ENCODE assay signal across 13 cellular contexts in the genomic region with DNA sequence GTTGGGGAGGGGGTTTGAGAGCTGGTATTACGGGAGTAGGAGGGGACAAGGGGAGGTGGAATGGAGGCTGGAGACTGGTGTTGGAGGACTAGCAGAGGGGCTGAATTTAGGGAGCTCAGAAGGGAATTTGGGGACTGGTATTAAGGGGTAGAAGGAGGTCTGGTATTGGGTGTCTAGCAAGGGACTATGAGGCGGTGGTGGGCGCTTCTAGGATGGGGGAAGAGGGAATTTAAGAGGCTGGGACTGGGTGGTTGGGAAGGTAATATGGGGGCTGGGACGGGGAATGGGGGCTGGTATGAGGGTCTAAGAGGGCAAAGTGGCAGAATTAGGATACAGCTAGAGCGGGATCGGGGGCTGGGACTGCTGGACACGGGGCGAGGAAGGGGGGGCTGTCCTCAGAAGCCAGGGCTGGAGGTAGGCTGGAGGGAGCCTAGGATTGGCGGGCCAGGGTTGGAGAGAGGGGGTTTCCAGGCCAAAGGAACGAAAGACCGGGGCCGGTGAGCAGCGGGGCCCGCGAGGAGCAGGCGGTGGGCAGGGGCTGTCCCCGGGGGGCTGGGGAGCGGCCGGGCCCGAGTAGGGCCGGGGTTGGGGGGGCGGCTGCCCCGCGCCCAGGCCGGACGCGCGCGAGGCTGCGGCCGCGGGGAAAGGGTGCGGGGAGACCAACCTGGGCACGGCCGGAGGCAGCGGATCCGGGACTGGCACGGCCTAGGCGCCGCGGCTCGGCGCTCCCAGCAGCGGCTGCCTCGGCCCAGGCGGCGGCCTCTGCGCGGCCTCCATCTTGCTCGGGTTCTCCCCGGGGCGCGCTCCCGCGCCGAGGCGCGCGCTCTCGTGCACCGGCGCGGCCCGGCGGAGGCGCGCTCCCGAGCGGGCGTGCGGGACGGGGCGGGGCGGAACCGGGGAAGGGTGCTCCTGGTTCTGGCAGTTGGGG. TPM values are rescaled to one million over a fixed set of nuclear protein-coding genes. Genes with fewer than 3 reads are reported as not detected.
DNase-seq lines count a peak whose midpoint lies in the region; FAIRE-seq lines count a peak whose summit lies in the region.
"Had no signal": no experiment of that assay in that cellular context is flagged by ENCODE, and none has a peak within 500 bp of the region (broad histone marks: within the 10 kb centered on the region; RNA-seq: fewer than 3 reads in every experiment).

A gene (minus strand): TSS at position 802 of the 928 bp plus-strand sequence. CDS start 1,143 bp downstream, outside the sequence.

- DNase-seq in NCI-H2081 (lab: John Stamatoyannopoulos, UW) (peak; percentile 10 to 19), NCI-H2081 treated with DMSO at 0.1 percent for 48 hours (lab: John Stamatoyannopoulos, UW) (no peak), MG63 (no peak), frontal cortex (ENCODE audit: low spot score in 2 of 2) (peak; percentile 62 to 70), retina (peak; percentile 2)
- no peak for DNase-seq in activated CD8-positive, alpha-beta memory T cell treated with anti-CD3 and anti-CD28 coated beads, Interleukin-2, amount 50 U/mL, for 4 hours
- no peak for DNase-seq in stimulated activated CD4-positive, alpha-beta T cell treated with anti-CD3 and anti-CD28 coated beads, Interleukin-4, amount 100 ng/mL, for 1 hour
- no peak for DNase-seq in activated CD4-positive, alpha-beta T cell treated with anti-CD3 and anti-CD28 coated beads, Interleukin-2, amount 50 U/mL, for 48 hours
- DNase-seq: activated CD8-positive, alpha-beta memory T cell treated with anti-CD3 and anti-CD28 coated beads, Interleukin-2, amount 50 U/mL, for 48 hours; RPMI8226 had no signal

- H3K36me3 ChIP-seq in MG63, result no peaks in the 10 kb centered on the region
- H3K36me3 ChIP-seq: tibial nerve had no signal

- no peaks in the 10 kb centered on the region for H3K27me3 ChIP-seq in MG63

- no peaks in the 10 kb centered on the region for H3K9me3 ChIP-seq in MG63
- H3K9me3 ChIP-seq: tibial nerve had no signal

- FAIRE-seq in frontal cortex (lab: Jason Lieb, UNC), result no peak
- FAIRE-seq: keratinocyte had no signal

- H3K4me3 ChIP-seq in MG63, result peak within 1 kb of the TSS; percentile 27

RNA-seq across cellular contexts. Expression of the gene that starts here (rescaled TPM):
- 0.69 and 1.2 TPM in 2 replicates for total RNA-seq in MG63 (2014; rRNA removed; shearing (Covaris generic); ENCODE audit: low replicate concordance)
- total RNA-seq in frontal cortex, result 47.3 TPM
- total RNA-seq: A673 had no signal

Comparison
In these comparisons a context has a peak if more than half of its experiments do, and no peak if none do; other contexts are left out.
1. RNA of the gene that starts here (total RNA-seq): 47.3 TPM in frontal cortex (single experiment); 0.69 to 1.2 TPM in MG63; every median in the first group is over 10 times any median in the second.
2. DNase-seq: peak in NCI-H2081 (2 of 2), frontal cortex (2 of 2) and retina (single experiment); none in NCI-H2081 treated with DMSO at 0.1 percent for 48 hours (single experiment), MG63 (single experiment), activated CD8-positive, alpha-beta memory T cell treated with anti-CD3 and anti-CD28 coated beads, Interleukin-2, amount 50 U/mL, for 4 hours (single experiment), stimulated activated CD4-positive, alpha-beta T cell treated with anti-CD3 and anti-CD28 coated beads, Interleukin-4, amount 100 ng/mL, for 1 hour (single experiment) and activated CD4-positive, alpha-beta T cell treated with anti-CD3 and anti-CD28 coated beads, Interleukin-2, amount 50 U/mL, for 48 hours (0 of 2).